ENCODE assay signal across 10 cellular contexts in the genomic region with DNA sequence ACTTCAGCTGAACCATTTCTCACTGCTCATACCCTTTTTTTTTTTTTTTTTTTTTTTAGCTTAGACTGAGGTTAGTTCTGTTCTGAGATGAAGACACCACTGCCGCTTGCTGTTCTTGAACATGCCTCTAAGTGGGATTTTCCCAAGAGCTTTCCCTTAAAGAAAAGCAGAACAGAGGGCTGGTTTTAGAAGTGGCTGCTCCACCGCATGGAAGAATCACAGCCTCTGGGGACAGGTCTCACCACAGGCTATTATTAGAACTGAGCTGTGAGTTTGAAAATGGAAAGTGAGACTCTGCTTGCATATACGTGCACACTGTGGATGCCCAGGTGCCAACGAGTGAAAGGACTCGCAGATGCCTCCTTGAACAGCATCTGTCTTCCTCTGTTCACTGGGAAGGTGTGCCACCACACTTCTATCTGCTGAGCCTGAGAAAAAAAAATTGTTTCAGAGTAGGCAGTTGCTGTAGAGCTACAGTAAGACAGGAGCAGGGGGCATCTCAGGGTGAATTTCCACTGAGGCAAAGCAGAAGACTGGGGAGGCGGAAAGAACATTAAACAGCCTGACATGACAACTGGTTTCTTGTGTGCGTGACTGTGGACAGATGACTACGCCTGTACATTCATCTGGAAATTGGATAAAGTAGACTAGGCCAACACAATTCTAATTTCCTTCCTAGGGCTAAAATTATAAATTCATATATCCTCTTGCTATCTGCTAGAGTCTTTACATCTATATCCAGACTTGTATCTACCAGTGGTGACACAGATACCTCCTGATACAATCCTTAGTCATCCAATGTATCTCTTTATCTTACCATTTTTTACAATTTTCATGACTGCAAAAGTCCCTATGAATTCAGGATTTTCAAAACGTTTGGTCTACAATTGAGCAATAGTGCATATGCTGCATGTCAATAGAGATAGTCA.
DNase-seq lines count a peak whose midpoint lies in the region; ATAC-seq and TF ChIP-seq lines count a peak whose summit lies in the region.
"Had no signal": no experiment of that assay in that cellular context is flagged by ENCODE, and none has a peak within 500 bp of the region (broad histone marks: within the 10 kb centered on the region; RNA-seq: fewer than 3 reads in every experiment).

No MANE protein-coding gene starts in this region.

- no peak overlapping the region for H3K4me3 ChIP-seq in right lobe of liver

- ATAC-seq in HG02678 (IDR thresholded peaks at IDR 0.05; ENCODE audit: unreplicated experiment) (peak; percentile 84), right lobe of liver (no peak)

- H3K9me3 ChIP-seq in right lobe of liver: no peaks in the 10 kb centered on the region

- H3K4me1 ChIP-seq in right lobe of liver: no peaks in the 10 kb centered on the region

- H3K27ac ChIP-seq in right lobe of liver: no peak overlapping the region

- H3K27me3 ChIP-seq in right lobe of liver: no peaks in the 10 kb centered on the region

- intact Hi-C loops in right lobe of liver (cut with DNase I): no loop called here

- DNase-seq in stimulated activated CD4-positive, alpha-beta T cell treated with anti-CD3 and anti-CD28 coated beads, Interleukin-12 subunit alpha, Interleukin-12 subunit beta, amount 100 ng/mL, for 24 hours (ENCODE audit: low read depth in 2 of 2): peak; percentile 0 to 16
- no peak for DNase-seq in stimulated activated CD4-positive, alpha-beta T cell treated with anti-CD3 and anti-CD28 coated beads, Interleukin-4, amount 100 ng/mL, for 1 hour
- DNase-seq in NCI-H187 (lab: John Stamatoyannopoulos, UW) (peak; percentile 15 to 45), NCI-H2081 treated with DMSO at 0.1 percent for 48 hours (lab: John Stamatoyannopoulos, UW) (no peak), SHP77 treated with DMSO at 0.1 percent for 48 hours (lab: John Stamatoyannopoulos, UW) (no peak), right lobe of liver (no peak), 8988T (no peak)
- DNase-seq: COR-L47, natural killer cell had no signal

- no peak for TF ChIP-seq CTCF in right lobe of liver (IDR thresholded peaks at IDR 0.05)

- H3K36me3 ChIP-seq in right lobe of liver: no peaks in the 10 kb centered on the region

- WGBS in right lobe of liver (ENCODE audit: insufficient coverage, low coverage, low lambda C conversion rate, missing lambda C conversion rate): 44% methylated on average over 8 of the region's 9 CpGs

- no peak for TF ChIP-seq POLR2A in right lobe of liver (IDR thresholded peaks at IDR 0.05)

Comparison
In these comparisons a context has a peak if more than half of its experiments do, and no peak if none do; other contexts are left out.
1. DNase-seq: peak in stimulated activated CD4-positive, alpha-beta T cell treated with anti-CD3 and anti-CD28 coated beads, Interleukin-12 subunit alpha, Interleukin-12 subunit beta, amount 100 ng/mL, for 24 hours (2 of 2) and NCI-H187 (2 of 2); none in stimulated activated CD4-positive, alpha-beta T cell treated with anti-CD3 and anti-CD28 coated beads, Interleukin-4, amount 100 ng/mL, for 1 hour (single experiment), NCI-H2081 treated with DMSO at 0.1 percent for 48 hours (single experiment), SHP77 treated with DMSO at 0.1 percent for 48 hours (single experiment), right lobe of liver (0 of 3) and 8988T (single experiment).